ENCODE assay signal across 10 cellular contexts in the genomic region with DNA sequence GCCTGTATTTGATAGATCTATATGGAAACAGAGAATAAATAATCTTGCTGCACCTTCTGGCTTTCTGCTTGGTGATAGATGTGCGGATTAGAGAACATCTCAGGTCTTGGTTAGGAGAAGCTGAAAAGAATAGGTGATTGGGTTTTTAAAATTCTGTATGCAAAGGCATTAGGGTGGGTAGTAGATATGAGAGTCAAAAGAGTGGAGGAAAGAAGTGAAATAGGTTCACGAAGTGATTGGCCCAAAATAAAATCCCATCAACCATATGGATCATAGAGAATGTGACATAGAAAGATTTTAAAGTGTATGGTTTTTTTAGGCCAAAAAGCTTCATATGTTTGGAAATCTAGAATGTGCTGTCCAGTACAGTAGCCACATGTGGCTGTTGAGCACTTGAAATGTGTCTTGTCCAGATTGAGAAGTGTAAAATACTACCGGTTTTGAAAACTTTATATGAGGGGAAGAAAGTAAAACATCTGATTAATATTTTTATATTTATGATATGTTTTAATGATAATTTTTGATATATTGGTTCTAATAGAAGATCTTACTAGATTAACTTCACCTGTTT. TPM values are rescaled to one million over a fixed set of nuclear protein-coding genes. Genes with fewer than 3 reads are reported as not detected.
DNase-seq lines count a peak whose midpoint lies in the region; ATAC-seq and TF ChIP-seq lines count a peak whose summit lies in the region.
"Had no signal": no experiment of that assay in that cellular context is flagged by ENCODE, and none has a peak within 500 bp of the region (broad histone marks: within the 10 kb centered on the region; RNA-seq: fewer than 3 reads in every experiment).

No MANE protein-coding gene starts in this region.

- TF ChIP-seq CTCF in AG09309 (IDR thresholded peaks at IDR 0.05; ENCODE audit: control insufficient read depth, insufficient read depth, low read depth, low read length, missing control alignments) = no peak
- no peak for TF ChIP-seq CTCF in mucosa of descending colon (IDR thresholded peaks at IDR 0.05)

- H3K36me3 ChIP-seq in HUES64 (ENCODE audit: insufficient read depth, low read length) = no peaks in the 10 kb centered on the region
- no peaks in the 10 kb centered on the region for H3K36me3 ChIP-seq in mucosa of descending colon (ENCODE audit: low read depth)

- H3K9me3 ChIP-seq in HUES64 (ENCODE audit: insufficient read depth, low read depth, low read length) (no peaks in the 10 kb centered on the region), mucosa of descending colon (no peaks in the 10 kb centered on the region)

- ATAC-seq in natural killer cell treated with Interleukin-12 subunit alpha and Interleukin-12 subunit beta and Interleukin-15 and Interleukin-18, amount 100 ng/mL, for 72 hours = no peak
- no peak for ATAC-seq in HG02642 (IDR thresholded peaks at IDR 0.05; ENCODE audit: poor library complexity, unreplicated experiment)
- no peak for ATAC-seq in mucosa of descending colon
- ATAC-seq in HG02870 (IDR thresholded peaks at IDR 0.05; ENCODE audit: unreplicated experiment) = no peak

- DNase-seq in AG09309 (ENCODE audit: low read depth) (no peak), caudate nucleus (lab: John Stamatoyannopoulos, UW) (no peak), mucosa of descending colon (no peak), NCI-H774 (lab: John Stamatoyannopoulos, UW) (no peak)
- no peak for DNase-seq in natural killer cell treated with Interleukin-12 subunit alpha and Interleukin-12 subunit beta and Interleukin-15 and Interleukin-18, amount 100 ng/mL, for 72 hours (ENCODE audit: low spot score)
- DNase-seq: hypothalamus; stimulated activated naive CD4-positive, alpha-beta T cell treated with Interleukin-2 at 50 U/mL for 16 hours had no signal

- peaks cover 25% of the 10 kb centered on the region for H3K36me3 Mint-ChIP-seq in natural killer cell treated with Interleukin-12 subunit alpha and Interleukin-12 subunit beta and Interleukin-15 and Interleukin-18, amount 100 ng/mL, for 72 hours

- H3K27ac Mint-ChIP-seq in natural killer cell treated with Interleukin-12 subunit alpha and Interleukin-12 subunit beta and Interleukin-15 and Interleukin-18, amount 100 ng/mL, for 72 hours = peak overlapping the region; percentile 84 to 90

- intact Hi-C loops in mucosa of descending colon (cut with DNase I, micrococcal nuclease) = no loop called here

- peak overlapping the region; percentile 73 for H3K4me3 ChIP-seq in AG09309 (ENCODE audit: control insufficient read depth, low read depth, low read length)
- H3K4me3 ChIP-seq in HUES64 (ENCODE audit: low read length) = 0 out of 2 replicates have a peak overlapping the region, but pooled peaks have one; percentile 15
- no peak overlapping the region for H3K4me3 ChIP-seq in mucosa of descending colon

- peaks cover 42 to 73% of the 10 kb centered on the region in 2 donors for H3K4me1 Mint-ChIP-seq in natural killer cell treated with Interleukin-12 subunit alpha and Interleukin-12 subunit beta and Interleukin-15 and Interleukin-18, amount 100 ng/mL, for 72 hours (ENCODE audit: low read depth in 2 of 2)

- H3K4me1 ChIP-seq in HUES64 (ENCODE audit: insufficient read depth, low read length) = peaks cover 20% of the 10 kb centered on the region
- H3K4me1 ChIP-seq in mucosa of descending colon (ENCODE audit: low read depth) = peaks cover 39% of the 10 kb centered on the region

- peaks cover 30% of the 10 kb centered on the region for H3K27me3 ChIP-seq in HUES64 (ENCODE audit: insufficient read depth, low read length)

- no peaks in the 10 kb centered on the region for H3K27me3 Mint-ChIP-seq in natural killer cell treated with Interleukin-12 subunit alpha and Interleukin-12 subunit beta and Interleukin-15 and Interleukin-18, amount 100 ng/mL, for 72 hours

- 88% methylated on average over 3 of the region's 3 CpGs for WGBS in HUES64

- H3K27ac ChIP-seq in HUES64 (ENCODE audit: low read depth, low read length) (no peak overlapping the region), caudate nucleus (ENCODE audit: low read depth, low read length) (peak overlapping the region; percentile 96)

- no peaks in the 10 kb centered on the region for H3K9me3 Mint-ChIP-seq in natural killer cell treated with Interleukin-12 subunit alpha and Interleukin-12 subunit beta and Interleukin-15 and Interleukin-18, amount 100 ng/mL, for 72 hours

- H3K9ac ChIP-seq in HUES64 (ENCODE audit: low read depth, low read length) = no peak overlapping the region

- peak overlapping the region; percentile 95 for H3K4me3 Mint-ChIP-seq in natural killer cell treated with Interleukin-12 subunit alpha and Interleukin-12 subunit beta and Interleukin-15 and Interleukin-18, amount 100 ng/mL, for 72 hours

RNA-seq across cellular contexts. Expression of gene MBNL1, which starts 2.8 kb away (rescaled TPM):
- polyA plus RNA-seq in HUES64 (2013, experiment 1 of 2) = 6.5 TPM
- 8.2 TPM for polyA plus RNA-seq in HUES64 (2013, experiment 2 of 2)
- total RNA-seq in natural killer cell treated with Interleukin-12 subunit alpha and Interleukin-12 subunit beta and Interleukin-15 and Interleukin-18, amount 100 ng/mL, for 72 hours = 100 to 1,000 TPM; 353 to 509 TPM
- total RNA-seq in mucosa of descending colon = 100 to 1,000 TPM; 184 to 381 (median 215) TPM
